Comparison of ENCODE assay signal across 1 cellular context in genomic region chr15:59222906-59223579, GRCh38.
TF ChIP-seq lines count a peak whose summit lies in the region.

No MANE protein-coding gene starts in this region.

TF ChIP-seq in GM12878, 131 proteins besides CTCF, POLR2A, EP300 and RAD21 (continued from another document):
- TF ChIP-seq TCF3 (IDR thresholded peaks at IDR 0.05; ENCODE audit: borderline replicate concordance, insufficient read depth, low read depth, low read length), result no peak
- TF ChIP-seq YBX1 (IDR thresholded peaks at IDR 0.05), result no peak
- TF ChIP-seq BCL3 (IDR thresholded peaks at IDR 0.05; ENCODE audit: borderline replicate concordance, insufficient read depth, low read depth, low read length, poor library complexity, severe bottlenecking), result no peak
- peak; percentile 52; the same call in 1 of the 2 replicates for TF ChIP-seq POLR2AphosphoS5 (IDR thresholded peaks at IDR 0.05; ENCODE audit: low read length)
- no peak for TF ChIP-seq PRDM15 (CRISPR knock-in tag; IDR thresholded peaks at IDR 0.05)
